ENCODE assay signal across 10 cellular contexts in the genomic region with DNA sequence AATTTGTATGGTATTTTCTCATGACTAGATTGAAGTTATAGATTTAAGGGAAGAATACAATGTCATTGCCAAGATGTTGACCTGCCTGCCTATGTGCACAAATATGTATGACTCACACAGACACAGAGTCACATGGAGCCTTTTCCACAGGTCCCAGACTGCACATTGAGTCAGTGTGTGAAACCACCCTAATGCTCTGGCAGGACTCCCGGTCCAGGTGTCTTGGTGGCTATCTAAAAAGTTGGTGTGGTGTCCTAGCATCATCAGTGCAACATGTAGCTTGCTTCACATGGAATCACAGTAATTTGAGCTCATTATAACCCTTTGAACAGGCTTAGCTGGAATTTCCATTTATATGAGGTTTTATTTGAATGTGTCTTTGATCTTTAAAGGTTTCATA. TPM values are rescaled to one million over a fixed set of nuclear protein-coding genes. Genes with fewer than 3 reads are reported as not detected.
A peak's percentile ranks its signal among the peaks of the same experiment; 100 is the strongest.
DNase-seq lines count a peak whose midpoint lies in the region; ATAC-seq and TF ChIP-seq lines count a peak whose summit lies in the region.
"Had no signal": no experiment of that assay in that cellular context is flagged by ENCODE, and none has a peak within 500 bp of the region (broad histone marks: within the 10 kb centered on the region; RNA-seq: fewer than 3 reads in every experiment).

No MANE protein-coding gene starts in this region.

- H3K27me3 Mint-ChIP-seq in activated naive CD4-positive, alpha-beta T cell treated with anti-CD3 and anti-CD28 coated beads for 36 hours (ENCODE audit: low read depth): peaks cover 12% of the 10 kb centered on the region
- H3K27me3 Mint-ChIP-seq: memory B cell had no signal

- peak; percentile 9 for DNase-seq in activated naive CD4-positive, alpha-beta T cell treated with anti-CD3 and anti-CD28 coated beads for 36 hours
- DNase-seq in activated naive CD4-positive, alpha-beta T cell (lab: John Stamatoyannopoulos, UW): no peak
- peak; percentile 29 for DNase-seq in brain microvascular endothelial cell
- DNase-seq in stimulated activated naive CD8-positive, alpha-beta T cell treated with anti-CD3 and anti-CD28 coated beads, Interleukin-15, Interleukin-2, amounts not matched to agents 100 U/mL and 50 U/mL, for 24 hours: peak; percentile 10
- no peak for DNase-seq in activated gamma-delta T cell treated with Interleukin-2 at 50 U/mL for 16 hours
- DNase-seq in NOMO-1 (lab: John Stamatoyannopoulos, UW; ENCODE audit: unreplicated experiment in 2 of 2): no peak
- no peak for DNase-seq in cerebellum (ENCODE audit: low spot score)
- DNase-seq: NCI-H2107 had no signal

- in situ Hi-C loops in brain microvascular endothelial cell (cut with HindIII; ENCODE audit: low pct_ligation_motif_present, low sequenced_read_pairs): no loop called here

- no peak overlapping the region for H3K27ac Mint-ChIP-seq in activated naive CD4-positive, alpha-beta T cell treated with anti-CD3 and anti-CD28 coated beads for 36 hours
- H3K27ac Mint-ChIP-seq: memory B cell had no signal

- H3K36me3 Mint-ChIP-seq in activated naive CD4-positive, alpha-beta T cell treated with anti-CD3 and anti-CD28 coated beads for 36 hours (ENCODE audit: low read depth): no peaks in the 10 kb centered on the region
- H3K36me3 Mint-ChIP-seq: memory B cell had no signal

- no peak overlapping the region for H3K4me3 Mint-ChIP-seq in activated naive CD4-positive, alpha-beta T cell treated with anti-CD3 and anti-CD28 coated beads for 36 hours
- H3K4me3 Mint-ChIP-seq: memory B cell had no signal

- no peak overlapping the region for H3K4me3 ChIP-seq in brain microvascular endothelial cell (ENCODE audit: low read depth, low read length)

- ATAC-seq in HG03457 (IDR thresholded peaks at IDR 0.05; ENCODE audit: unreplicated experiment): peak; percentile 50
- peak; percentile 73 for ATAC-seq in stimulated activated naive CD8-positive, alpha-beta T cell treated with anti-CD3 and anti-CD28 coated beads, Interleukin-15, Interleukin-2, amounts not matched to agents 100 U/mL and 50 U/mL, for 24 hours

- peaks cover 8% of the 10 kb centered on the region for H3K4me1 Mint-ChIP-seq in activated naive CD4-positive, alpha-beta T cell treated with anti-CD3 and anti-CD28 coated beads for 36 hours (ENCODE audit: low read depth)

- no peaks in the 10 kb centered on the region for H3K9me3 Mint-ChIP-seq in activated naive CD4-positive, alpha-beta T cell treated with anti-CD3 and anti-CD28 coated beads for 36 hours
- H3K9me3 Mint-ChIP-seq: memory B cell had no signal

- no peaks in the 10 kb centered on the region for H3K27me3 ChIP-seq in brain microvascular endothelial cell (replicated peaks)

- CTCF ChIA-PET in activated naive CD4-positive, alpha-beta T cell treated with anti-CD3 and anti-CD28 coated beads for 36 hours (lab: Charles Lee): interaction anchor here (1.0 to 1.7 kb wide), 3 partner anchors 14 to 111 kb away, joined by 3 read pairs; no protein-coding TSS in a partner anchor

- no peaks in the 10 kb centered on the region for H3K36me3 ChIP-seq in brain microvascular endothelial cell (replicated peaks)

- intact Hi-C loops in activated naive CD4-positive, alpha-beta T cell treated with anti-CD3 and anti-CD28 coated beads for 36 hours (cut with micrococcal nuclease): no loop called here

- H3K27ac ChIP-seq in brain microvascular endothelial cell: no peak overlapping the region

- no peak for TF ChIP-seq CTCF in brain microvascular endothelial cell (IDR thresholded peaks at IDR 0.05; ENCODE audit: low read depth, low read length, missing control alignments)

RNA-seq across cellular contexts. Expression of gene IFNA5, which starts 10.8 kb away (rescaled TPM):
- total RNA-seq in activated naive CD4-positive, alpha-beta T cell treated with anti-CD3 and anti-CD28 coated beads for 36 hours: not detected
- not detected for total RNA-seq in cerebellum

RNA-seq across cellular contexts. Expression of gene KLHL9, which starts 40.9 kb away (rescaled TPM):
- total RNA-seq in activated naive CD4-positive, alpha-beta T cell treated with anti-CD3 and anti-CD28 coated beads for 36 hours: 10 to 100 TPM; 17.5 to 18.3 TPM
- 54.4 TPM for total RNA-seq in cerebellum

RNA-seq across cellular contexts. Expression of gene IFNA14, which starts 54.5 kb away (rescaled TPM):
- not detected for total RNA-seq in activated naive CD4-positive, alpha-beta T cell treated with anti-CD3 and anti-CD28 coated beads for 36 hours
- total RNA-seq in cerebellum: not detected

RNA-seq across cellular contexts. Expression of gene IFNA6, which starts 56.4 kb away (rescaled TPM):
- not detected for total RNA-seq in activated naive CD4-positive, alpha-beta T cell treated with anti-CD3 and anti-CD28 coated beads for 36 hours
- not detected for total RNA-seq in cerebellum

Comparison
In these comparisons a context has a peak if more than half of its experiments do, and no peak if none do; other contexts are left out.
1. DNase-seq: peak in activated naive CD4-positive, alpha-beta T cell treated with anti-CD3 and anti-CD28 coated beads for 36 hours (single experiment), brain microvascular endothelial cell (single experiment) and stimulated activated naive CD8-positive, alpha-beta T cell treated with anti-CD3 and anti-CD28 coated beads, Interleukin-15, Interleukin-2, amounts not matched to agents 100 U/mL and 50 U/mL, for 24 hours (single experiment); none in activated naive CD4-positive, alpha-beta T cell (0 of 4), activated gamma-delta T cell treated with Interleukin-2 at 50 U/mL for 16 hours (single experiment), NOMO-1 (0 of 2) and cerebellum (single experiment).